In the genomic region with DNA sequence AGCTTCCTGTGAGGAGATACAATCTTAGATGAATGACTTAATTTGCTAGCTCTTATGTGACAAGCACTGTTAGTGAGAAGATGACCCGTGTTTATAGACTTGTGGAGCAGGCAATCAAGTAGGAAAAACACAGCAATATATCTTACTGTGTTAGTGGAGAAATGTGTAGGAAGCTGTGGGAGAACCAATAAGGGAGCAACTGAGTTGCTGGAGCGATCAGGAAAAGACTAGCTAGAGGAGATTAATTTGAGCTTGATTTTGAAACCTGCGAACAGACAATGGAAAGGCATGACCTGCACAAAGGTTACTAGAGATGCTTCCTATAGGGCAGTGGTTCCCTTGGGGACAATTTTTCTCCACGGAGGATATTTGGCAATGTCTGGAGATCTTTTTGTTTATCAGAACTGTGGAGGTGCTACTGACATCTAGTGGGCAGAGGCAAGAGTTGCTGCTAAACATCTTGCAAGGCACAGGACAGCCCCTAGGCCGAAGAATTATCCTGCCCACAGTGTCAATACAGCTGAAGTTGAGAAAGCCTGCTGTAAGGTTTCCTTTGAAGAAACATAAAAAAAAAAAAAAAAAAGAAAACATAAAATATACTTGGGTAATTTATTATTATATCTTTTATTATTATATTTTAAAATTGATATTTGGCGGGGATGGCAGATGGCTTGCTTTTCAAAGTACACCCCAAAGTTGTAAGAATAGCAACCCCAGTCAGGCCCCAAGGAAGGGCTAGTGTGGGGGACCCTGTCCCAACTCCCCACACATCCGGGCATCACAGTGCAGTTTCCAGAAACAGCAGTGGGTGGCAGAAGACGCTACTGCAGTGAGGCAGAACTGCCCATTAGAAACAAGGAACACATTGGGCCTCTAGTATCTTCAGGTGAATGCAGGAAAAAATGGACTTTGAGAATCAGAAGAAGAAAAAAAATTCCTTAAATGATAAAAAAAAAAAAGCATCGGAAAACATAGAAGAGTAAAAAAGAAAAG, we compare ENCODE assay signal across 8 cellular contexts.
DNase-seq lines count a peak whose midpoint lies in the region; ATAC-seq and TF ChIP-seq lines count a peak whose summit lies in the region.

No MANE protein-coding gene starts in this region.

- no peak overlapping the region for H3K4me3 Mint-ChIP-seq in progenitor cell of endocrine pancreas (ENCODE audit: low read depth)

- H3K27me3 Mint-ChIP-seq in progenitor cell of endocrine pancreas, result no peaks in the 10 kb centered on the region

- H3K27ac Mint-ChIP-seq in progenitor cell of endocrine pancreas, result no peak overlapping the region

- no peaks in the 10 kb centered on the region for H3K9me3 Mint-ChIP-seq in progenitor cell of endocrine pancreas (ENCODE audit: low read depth)

- ATAC-seq in Right ventricle myocardium inferior (no peak), GM21381 (IDR thresholded peaks at IDR 0.05; ENCODE audit: unreplicated experiment) (peak; percentile 87), HG03469 (IDR thresholded peaks at IDR 0.05; ENCODE audit: unreplicated experiment) (peak; percentile 80)

- 50 to 53% methylated on average over 9 of the region's 9 CpGs for WGBS in esophagus squamous epithelium, 2 donors

- H3K9me3 ChIP-seq in cardiac muscle cell (ENCODE audit: low read depth) (no peaks in the 10 kb centered on the region), Peyer's patch (no peaks in the 10 kb centered on the region), esophagus squamous epithelium (no peaks in the 10 kb centered on the region)

- H3K4me3 ChIP-seq in cardiac muscle cell, result no peak overlapping the region
- no peak overlapping the region for H3K4me3 ChIP-seq in Peyer's patch
- H3K4me3 ChIP-seq in esophagus squamous epithelium, result no peak overlapping the region

- H3K4me1 Mint-ChIP-seq in progenitor cell of endocrine pancreas (ENCODE audit: low read depth), result no peaks in the 10 kb centered on the region

- intact Hi-C loops in Right ventricle myocardium inferior (cut with DNase I) (no loop called here), esophagus squamous epithelium (cut with DNase I) (loop anchor here (10.0 kb wide), 1 partner anchor 324 kb away; no protein-coding TSS in a partner anchor)

- no peaks in the 10 kb centered on the region for H3K4me1 ChIP-seq in cardiac muscle cell (ENCODE audit: low read depth)
- H3K4me1 ChIP-seq in Peyer's patch, result no peaks in the 10 kb centered on the region
- peaks cover 0 to 8% (median 2%) of the 10 kb centered on the region in 3 donors for H3K4me1 ChIP-seq in esophagus squamous epithelium

- TF ChIP-seq POLR2A in Peyer's patch (IDR thresholded peaks at IDR 0.05), result no peak
- no peak for TF ChIP-seq POLR2A in esophagus squamous epithelium (IDR thresholded peaks at IDR 0.05)

- no peaks in the 10 kb centered on the region for H3K36me3 ChIP-seq in cardiac muscle cell
- H3K36me3 ChIP-seq in Peyer's patch, result no peaks in the 10 kb centered on the region
- no peaks in the 10 kb centered on the region for H3K36me3 ChIP-seq in esophagus squamous epithelium

- peak; percentile 61 to 65 for DNase-seq in cardiac muscle cell (ENCODE audit: low read depth in 1 of 2, low spot score in 1 of 2)
- DNase-seq in Right ventricle myocardium inferior (ENCODE audit: missing footprints), result no peak
- DNase-seq in Peyer's patch, result no peak
- DNase-seq in esophagus squamous epithelium (lab: John Stamatoyannopoulos, UW), result no peak
- DNase-seq in progenitor cell of endocrine pancreas (ENCODE audit: low spot score, unreplicated experiment), result no peak
- no peak for DNase-seq in NCI-H226

- no peaks in the 10 kb centered on the region for H3K36me3 Mint-ChIP-seq in progenitor cell of endocrine pancreas (ENCODE audit: insufficient read depth)

- TF ChIP-seq CTCF in cardiac muscle cell (IDR thresholded peaks at IDR 0.05; ENCODE audit: low read depth, low read length) (peak; percentile 73), Peyer's patch (IDR thresholded peaks at IDR 0.05) (peak in 4 of 6 experiments; percentile 34 to 61 (median 48)), esophagus squamous epithelium (IDR thresholded peaks at IDR 0.05) (peak; percentile 22 to 70 (median 47)), progenitor cell of endocrine pancreas (IDR thresholded peaks at IDR 0.05; ENCODE audit: unreplicated experiment) (peak; percentile 73)

- no peak overlapping the region for H3K27ac ChIP-seq in cardiac muscle cell
- H3K27ac ChIP-seq in Peyer's patch, result no peak overlapping the region
- H3K27ac ChIP-seq in esophagus squamous epithelium, result no peak overlapping the region

- H3K27me3 ChIP-seq in cardiac muscle cell, result no peaks in the 10 kb centered on the region
- H3K27me3 ChIP-seq in Peyer's patch, result no peaks in the 10 kb centered on the region
- peaks cover 0 to 6% (median 0%) of the 10 kb centered on the region in 4 donors for H3K27me3 ChIP-seq in esophagus squamous epithelium

Comparison
In these comparisons a context has a peak if more than half of its experiments do, and no peak if none do; other contexts are left out.
1. DNase-seq: peak in cardiac muscle cell (2 of 2); none in Right ventricle myocardium inferior (single experiment), Peyer's patch (0 of 3), esophagus squamous epithelium (single experiment), progenitor cell of endocrine pancreas (single experiment) and NCI-H226 (single experiment).
2. Peak in every context shown above with its lines, with median percentiles within 50 percentile points of each other: CTCF ChIP-seq.